Comparison of ENCODE assay signal across 1 cellular context in the genomic region with DNA sequence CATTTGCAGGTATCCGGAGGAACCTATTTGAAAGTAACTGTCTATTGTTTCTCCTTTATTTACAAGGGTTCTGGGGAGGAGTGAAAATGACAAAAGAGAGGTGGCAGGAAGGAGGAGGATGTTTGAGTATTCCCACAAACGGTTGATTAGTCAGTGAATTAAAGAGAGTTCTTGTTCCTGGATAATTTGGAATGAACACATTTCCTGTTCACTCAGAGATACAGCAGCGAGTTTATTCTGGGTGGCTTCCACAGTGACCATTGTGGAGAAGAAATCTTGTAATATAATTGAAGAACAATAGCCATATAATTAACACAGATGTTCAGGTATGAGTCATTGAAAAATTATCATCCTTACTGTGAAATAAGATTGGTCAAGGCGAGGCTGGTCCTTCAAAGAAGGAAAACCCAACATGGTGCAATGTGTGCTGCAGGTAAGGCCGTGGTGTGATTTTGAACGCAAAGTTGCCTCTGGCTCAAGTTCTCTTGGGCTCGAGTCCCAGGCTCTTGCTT.
TF ChIP-seq lines count a peak whose summit lies in the region.

No MANE protein-coding gene starts in this region.

TF ChIP-seq in HCT116, 20 proteins besides CTCF, POLR2A, EP300 and RAD21:
- TF ChIP-seq EGR1 (IDR thresholded peaks at IDR 0.05; ENCODE audit: low read depth) = no peak
- no peak for TF ChIP-seq ZFX (IDR thresholded peaks at IDR 0.05)
- TF ChIP-seq JUND (IDR thresholded peaks at IDR 0.05) = no peak
- no peak for TF ChIP-seq CEBPB (IDR thresholded peaks at IDR 0.05; ENCODE audit: low read depth)
- TF ChIP-seq, protein P1, sequence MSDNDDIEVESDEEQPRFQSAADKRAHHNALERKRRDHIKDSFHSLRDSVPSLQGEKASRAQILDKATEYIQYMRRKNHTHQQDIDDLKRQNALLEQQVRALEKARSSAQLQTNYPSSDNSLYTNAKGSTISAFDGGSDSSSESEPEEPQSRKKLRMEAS (IDR thresholded peaks at IDR 0.05) = no peak
- TF ChIP-seq SRF (IDR thresholded peaks at IDR 0.05; ENCODE audit: low read depth) = no peak
- TF ChIP-seq, protein P2, sequence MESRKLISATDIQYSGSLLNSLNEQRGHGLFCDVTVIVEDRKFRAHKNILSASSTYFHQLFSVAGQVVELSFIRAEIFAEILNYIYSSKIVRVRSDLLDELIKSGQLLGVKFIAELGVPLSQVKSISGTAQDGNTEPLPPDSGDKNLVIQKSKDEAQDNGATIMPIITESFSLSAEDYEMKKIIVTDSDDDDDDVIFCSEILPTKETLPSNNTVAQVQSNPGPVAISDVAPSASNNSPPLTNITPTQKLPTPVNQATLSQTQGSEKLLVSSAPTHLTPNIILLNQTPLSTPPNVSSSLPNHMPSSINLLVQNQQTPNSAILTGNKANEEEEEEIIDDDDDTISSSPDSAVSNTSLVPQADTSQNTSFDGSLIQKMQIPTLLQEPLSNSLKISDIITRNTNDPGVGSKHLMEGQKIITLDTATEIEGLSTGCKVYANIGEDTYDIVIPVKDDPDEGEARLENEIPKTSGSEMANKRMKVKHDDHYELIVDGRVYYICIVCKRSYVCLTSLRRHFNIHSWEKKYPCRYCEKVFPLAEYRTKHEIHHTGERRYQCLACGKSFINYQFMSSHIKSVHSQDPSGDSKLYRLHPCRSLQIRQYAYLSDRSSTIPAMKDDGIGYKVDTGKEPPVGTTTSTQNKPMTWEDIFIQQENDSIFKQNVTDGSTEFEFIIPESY (IDR thresholded peaks at IDR 0.05; ENCODE audit: extremely low read depth, insufficient replicate concordance, low read length) = no peak
- no peak for TF ChIP-seq FOSL1 (IDR thresholded peaks at IDR 0.05; ENCODE audit: low read depth)
- TF ChIP-seq, protein P3, sequence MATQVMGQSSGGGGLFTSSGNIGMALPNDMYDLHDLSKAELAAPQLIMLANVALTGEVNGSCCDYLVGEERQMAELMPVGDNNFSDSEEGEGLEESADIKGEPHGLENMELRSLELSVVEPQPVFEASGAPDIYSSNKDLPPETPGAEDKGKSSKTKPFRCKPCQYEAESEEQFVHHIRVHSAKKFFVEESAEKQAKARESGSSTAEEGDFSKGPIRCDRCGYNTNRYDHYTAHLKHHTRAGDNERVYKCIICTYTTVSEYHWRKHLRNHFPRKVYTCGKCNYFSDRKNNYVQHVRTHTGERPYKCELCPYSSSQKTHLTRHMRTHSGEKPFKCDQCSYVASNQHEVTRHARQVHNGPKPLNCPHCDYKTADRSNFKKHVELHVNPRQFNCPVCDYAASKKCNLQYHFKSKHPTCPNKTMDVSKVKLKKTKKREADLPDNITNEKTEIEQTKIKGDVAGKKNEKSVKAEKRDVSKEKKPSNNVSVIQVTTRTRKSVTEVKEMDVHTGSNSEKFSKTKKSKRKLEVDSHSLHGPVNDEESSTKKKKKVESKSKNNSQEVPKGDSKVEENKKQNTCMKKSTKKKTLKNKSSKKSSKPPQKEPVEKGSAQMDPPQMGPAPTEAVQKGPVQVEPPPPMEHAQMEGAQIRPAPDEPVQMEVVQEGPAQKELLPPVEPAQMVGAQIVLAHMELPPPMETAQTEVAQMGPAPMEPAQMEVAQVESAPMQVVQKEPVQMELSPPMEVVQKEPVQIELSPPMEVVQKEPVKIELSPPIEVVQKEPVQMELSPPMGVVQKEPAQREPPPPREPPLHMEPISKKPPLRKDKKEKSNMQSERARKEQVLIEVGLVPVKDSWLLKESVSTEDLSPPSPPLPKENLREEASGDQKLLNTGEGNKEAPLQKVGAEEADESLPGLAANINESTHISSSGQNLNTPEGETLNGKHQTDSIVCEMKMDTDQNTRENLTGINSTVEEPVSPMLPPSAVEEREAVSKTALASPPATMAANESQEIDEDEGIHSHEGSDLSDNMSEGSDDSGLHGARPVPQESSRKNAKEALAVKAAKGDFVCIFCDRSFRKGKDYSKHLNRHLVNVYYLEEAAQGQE (IDR thresholded peaks at IDR 0.05; ENCODE audit: low read depth) = no peak
- no peak for TF ChIP-seq YY1 (IDR thresholded peaks at IDR 0.05; ENCODE audit: extremely low read depth, insufficient replicate concordance, low read depth, low read length)
- TF ChIP-seq, protein P4, sequence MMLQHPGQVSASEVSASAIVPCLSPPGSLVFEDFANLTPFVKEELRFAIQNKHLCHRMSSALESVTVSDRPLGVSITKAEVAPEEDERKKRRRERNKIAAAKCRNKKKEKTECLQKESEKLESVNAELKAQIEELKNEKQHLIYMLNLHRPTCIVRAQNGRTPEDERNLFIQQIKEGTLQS (IDR thresholded peaks at IDR 0.05) = no peak
- TF ChIP-seq ZNF274 (IDR thresholded peaks at IDR 0.05; ENCODE audit: low read depth, low read length) = no peak
- no peak for TF ChIP-seq TCF7L2 (IDR thresholded peaks at IDR 0.05; ENCODE audit: borderline replicate concordance, extremely low read depth, insufficient read depth, insufficient read length)
- TF ChIP-seq EZH2 (IDR thresholded peaks at IDR 0.05) = no peak
- TF ChIP-seq EZH2phosphoT487 (IDR thresholded peaks at IDR 0.05; ENCODE audit: borderline replicate concordance) = no peak
- TF ChIP-seq POLR2AphosphoS5 (IDR thresholded peaks at IDR 0.05; ENCODE audit: low read depth, low read length) = no peak
- TF ChIP-seq SIN3A (IDR thresholded peaks at IDR 0.05; ENCODE audit: low read depth) = no peak
- no peak for TF ChIP-seq CBX3 (IDR thresholded peaks at IDR 0.05; ENCODE audit: low read depth)
